1 cellular context compared by ENCODE assay signal in the genomic region with DNA sequence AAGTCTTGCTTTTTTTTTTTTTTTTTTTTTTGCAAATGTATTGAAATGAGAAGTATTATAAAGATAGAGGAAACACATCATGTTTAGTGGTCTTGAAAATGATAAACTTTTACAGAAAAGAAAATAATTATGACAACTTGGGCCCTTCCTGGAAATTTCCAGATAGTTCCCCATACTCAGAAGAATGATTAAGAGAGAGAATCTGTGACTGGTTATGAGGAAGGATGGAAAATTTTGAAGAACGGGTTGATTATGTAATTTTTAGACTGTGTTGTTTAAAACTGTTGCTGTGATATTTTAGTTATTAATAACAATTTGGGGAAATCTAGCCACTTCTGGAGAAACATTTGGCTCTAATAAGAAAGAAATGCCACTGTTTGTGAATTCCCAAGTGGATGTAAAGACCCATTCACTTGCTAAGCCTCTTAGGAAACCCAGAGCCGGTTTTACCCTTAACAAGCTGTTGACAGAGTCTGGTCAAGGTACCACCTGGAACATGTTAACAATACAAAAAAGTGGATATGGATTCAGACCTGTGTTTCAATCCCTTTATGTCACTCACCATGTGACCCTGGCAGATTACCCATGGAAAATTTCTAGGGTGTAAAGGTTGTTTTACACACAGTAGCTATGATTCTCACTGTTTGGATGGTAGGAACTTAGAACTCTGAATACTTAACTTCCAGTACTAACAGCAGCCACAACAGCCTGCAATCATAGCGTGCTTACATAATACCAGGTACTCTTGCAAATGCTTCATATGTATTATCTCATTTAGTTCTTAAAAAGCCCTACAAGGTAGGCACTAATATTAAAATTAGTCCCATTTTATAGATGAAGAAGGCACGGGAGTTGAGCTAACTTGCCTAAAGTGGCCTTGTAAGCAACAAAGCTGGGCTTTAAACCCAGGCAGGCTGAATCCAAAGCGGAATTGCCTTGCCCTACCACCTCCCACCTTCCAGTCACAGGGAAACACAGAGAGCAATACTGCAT.
TF ChIP-seq lines count a peak whose summit lies in the region.

No MANE protein-coding gene starts in this region.

TF ChIP-seq in HepG2, 621 proteins besides CTCF, POLR2A, EP300 and RAD21 (continued from another document and continues in another):
- TF ChIP-seq ZFP90 (CRISPR knock-in tag; IDR thresholded peaks at IDR 0.05; ENCODE audit: borderline replicate concordance), result 0 out of 2 replicates have a peak, but pooled peaks have one; percentile 36
- no peak for TF ChIP-seq ZNF383 (CRISPR knock-in tag; IDR thresholded peaks at IDR 0.05; ENCODE audit: borderline replicate concordance)
- no peak for TF ChIP-seq DR1 (CRISPR knock-in tag; IDR thresholded peaks at IDR 0.05)
- no peak for TF ChIP-seq PREB (CRISPR knock-in tag; IDR thresholded peaks at IDR 0.05)
- TF ChIP-seq, protein P1, sequence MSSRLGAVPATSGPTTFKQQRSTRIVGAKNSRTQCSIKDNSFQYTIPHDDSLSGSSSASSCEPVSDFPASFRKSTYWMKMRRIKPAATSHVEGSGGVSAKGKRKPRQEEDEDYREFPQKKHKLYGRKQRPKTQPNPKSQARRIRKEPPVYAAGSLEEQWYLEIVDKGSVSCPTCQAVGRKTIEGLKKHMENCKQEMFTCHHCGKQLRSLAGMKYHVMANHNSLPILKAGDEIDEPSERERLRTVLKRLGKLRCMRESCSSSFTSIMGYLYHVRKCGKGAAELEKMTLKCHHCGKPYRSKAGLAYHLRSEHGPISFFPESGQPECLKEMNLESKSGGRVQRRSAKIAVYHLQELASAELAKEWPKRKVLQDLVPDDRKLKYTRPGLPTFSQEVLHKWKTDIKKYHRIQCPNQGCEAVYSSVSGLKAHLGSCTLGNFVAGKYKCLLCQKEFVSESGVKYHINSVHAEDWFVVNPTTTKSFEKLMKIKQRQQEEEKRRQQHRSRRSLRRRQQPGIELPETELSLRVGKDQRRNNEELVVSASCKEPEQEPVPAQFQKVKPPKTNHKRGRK (CRISPR knock-in tag; IDR thresholded peaks at IDR 0.05), result no peak
- TF ChIP-seq JUND (CRISPR knock-in tag; IDR thresholded peaks at IDR 0.05), result no peak
- TF ChIP-seq SNAI1 (CRISPR knock-in tag; IDR thresholded peaks at IDR 0.05; ENCODE audit: borderline replicate concordance), result no peak
- TF ChIP-seq ELF1 (CRISPR knock-in tag; IDR thresholded peaks at IDR 0.05), result no peak
- TF ChIP-seq, protein P2, sequence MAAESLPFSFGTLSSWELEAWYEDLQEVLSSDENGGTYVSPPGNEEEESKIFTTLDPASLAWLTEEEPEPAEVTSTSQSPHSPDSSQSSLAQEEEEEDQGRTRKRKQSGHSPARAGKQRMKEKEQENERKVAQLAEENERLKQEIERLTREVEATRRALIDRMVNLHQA (CRISPR knock-in tag; IDR thresholded peaks at IDR 0.05), result no peak
- TF ChIP-seq PTBP1 (IDR thresholded peaks at IDR 0.05; ENCODE audit: low read depth, low read length, poor library complexity, severe bottlenecking), result no peak
- no peak for TF ChIP-seq MTA3 (CRISPR knock-in tag; IDR thresholded peaks at IDR 0.05)
- TF ChIP-seq POLR2G (IDR thresholded peaks at IDR 0.05; ENCODE audit: low read depth, low read length), result no peak; the same call in 1 of the 2 replicates
- no peak for TF ChIP-seq ZNF20 (CRISPR knock-in tag; IDR thresholded peaks at IDR 0.05)
- peak; percentile 87; the same call in 1 of the 2 replicates for TF ChIP-seq NCOR1 (IDR thresholded peaks at IDR 0.05; ENCODE audit: borderline replicate concordance, low read length)
- TF ChIP-seq HES4 (CRISPR knock-in tag; IDR thresholded peaks at IDR 0.05; ENCODE audit: borderline replicate concordance), result no peak
- no peak for TF ChIP-seq REST (IDR thresholded peaks at IDR 0.05; ENCODE audit: borderline replicate concordance in 1 of 2, low read depth in 1 of 2, low read length in 2 of 2)
- TF ChIP-seq ZNF451 (CRISPR knock-in tag; IDR thresholded peaks at IDR 0.05), result no peak
- TF ChIP-seq PRDM4 (CRISPR knock-in tag; IDR thresholded peaks at IDR 0.05; ENCODE audit: borderline replicate concordance), result no peak
- TF ChIP-seq ZNF7 (CRISPR knock-in tag; IDR thresholded peaks at IDR 0.05), result no peak
- no peak for TF ChIP-seq SRSF4 (IDR thresholded peaks at IDR 0.05; ENCODE audit: low read depth, low read length, poor library complexity, severe bottlenecking)
- TF ChIP-seq CEBPZ (IDR thresholded peaks at IDR 0.05; ENCODE audit: low read length), result no peak
- TF ChIP-seq, protein P3, sequence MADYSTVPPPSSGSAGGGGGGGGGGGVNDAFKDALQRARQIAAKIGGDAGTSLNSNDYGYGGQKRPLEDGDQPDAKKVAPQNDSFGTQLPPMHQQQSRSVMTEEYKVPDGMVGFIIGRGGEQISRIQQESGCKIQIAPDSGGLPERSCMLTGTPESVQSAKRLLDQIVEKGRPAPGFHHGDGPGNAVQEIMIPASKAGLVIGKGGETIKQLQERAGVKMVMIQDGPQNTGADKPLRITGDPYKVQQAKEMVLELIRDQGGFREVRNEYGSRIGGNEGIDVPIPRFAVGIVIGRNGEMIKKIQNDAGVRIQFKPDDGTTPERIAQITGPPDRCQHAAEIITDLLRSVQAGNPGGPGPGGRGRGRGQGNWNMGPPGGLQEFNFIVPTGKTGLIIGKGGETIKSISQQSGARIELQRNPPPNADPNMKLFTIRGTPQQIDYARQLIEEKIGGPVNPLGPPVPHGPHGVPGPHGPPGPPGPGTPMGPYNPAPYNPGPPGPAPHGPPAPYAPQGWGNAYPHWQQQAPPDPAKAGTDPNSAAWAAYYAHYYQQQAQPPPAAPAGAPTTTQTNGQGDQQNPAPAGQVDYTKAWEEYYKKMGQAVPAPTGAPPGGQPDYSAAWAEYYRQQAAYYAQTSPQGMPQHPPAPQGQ (CRISPR knock-in tag; IDR thresholded peaks at IDR 0.05; ENCODE audit: borderline replicate concordance), result no peak
- TF ChIP-seq, protein P4, sequence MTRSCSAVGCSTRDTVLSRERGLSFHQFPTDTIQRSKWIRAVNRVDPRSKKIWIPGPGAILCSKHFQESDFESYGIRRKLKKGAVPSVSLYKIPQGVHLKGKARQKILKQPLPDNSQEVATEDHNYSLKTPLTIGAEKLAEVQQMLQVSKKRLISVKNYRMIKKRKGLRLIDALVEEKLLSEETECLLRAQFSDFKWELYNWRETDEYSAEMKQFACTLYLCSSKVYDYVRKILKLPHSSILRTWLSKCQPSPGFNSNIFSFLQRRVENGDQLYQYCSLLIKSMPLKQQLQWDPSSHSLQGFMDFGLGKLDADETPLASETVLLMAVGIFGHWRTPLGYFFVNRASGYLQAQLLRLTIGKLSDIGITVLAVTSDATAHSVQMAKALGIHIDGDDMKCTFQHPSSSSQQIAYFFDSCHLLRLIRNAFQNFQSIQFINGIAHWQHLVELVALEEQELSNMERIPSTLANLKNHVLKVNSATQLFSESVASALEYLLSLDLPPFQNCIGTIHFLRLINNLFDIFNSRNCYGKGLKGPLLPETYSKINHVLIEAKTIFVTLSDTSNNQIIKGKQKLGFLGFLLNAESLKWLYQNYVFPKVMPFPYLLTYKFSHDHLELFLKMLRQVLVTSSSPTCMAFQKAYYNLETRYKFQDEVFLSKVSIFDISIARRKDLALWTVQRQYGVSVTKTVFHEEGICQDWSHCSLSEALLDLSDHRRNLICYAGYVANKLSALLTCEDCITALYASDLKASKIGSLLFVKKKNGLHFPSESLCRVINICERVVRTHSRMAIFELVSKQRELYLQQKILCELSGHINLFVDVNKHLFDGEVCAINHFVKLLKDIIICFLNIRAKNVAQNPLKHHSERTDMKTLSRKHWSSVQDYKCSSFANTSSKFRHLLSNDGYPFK (CRISPR knock-in tag; IDR thresholded peaks at IDR 0.05; ENCODE audit: borderline replicate concordance), result no peak
- no peak for TF ChIP-seq NPAS2 (CRISPR knock-in tag; IDR thresholded peaks at IDR 0.05; ENCODE audit: borderline replicate concordance)
- no peak for TF ChIP-seq ZNF839 (CRISPR knock-in tag; IDR thresholded peaks at IDR 0.05; ENCODE audit: borderline replicate concordance)
- no peak for TF ChIP-seq HOXA9 (CRISPR knock-in tag; IDR thresholded peaks at IDR 0.05; ENCODE audit: borderline replicate concordance)
- TF ChIP-seq TSC22D2 (CRISPR knock-in tag; IDR thresholded peaks at IDR 0.05; ENCODE audit: borderline replicate concordance), result no peak
- no peak for TF ChIP-seq THYN1 (CRISPR knock-in tag; IDR thresholded peaks at IDR 0.05; ENCODE audit: borderline replicate concordance, low read depth)
- TF ChIP-seq NFIC (IDR thresholded peaks at IDR 0.05; ENCODE audit: low read length), result peak; percentile 78; the same call in 1 of the 2 replicates
- TF ChIP-seq ZNF816 (CRISPR knock-in tag; IDR thresholded peaks at IDR 0.05; ENCODE audit: borderline replicate concordance), result peak; percentile 91; the same call in 1 of the 2 replicates
- peak; percentile 15; the same call in 1 of the 2 replicates for TF ChIP-seq CBFB (CRISPR knock-in tag; IDR thresholded peaks at IDR 0.05)
- TF ChIP-seq ZNF225 (CRISPR knock-in tag; IDR thresholded peaks at IDR 0.05), result no peak
- TF ChIP-seq, protein P5, sequence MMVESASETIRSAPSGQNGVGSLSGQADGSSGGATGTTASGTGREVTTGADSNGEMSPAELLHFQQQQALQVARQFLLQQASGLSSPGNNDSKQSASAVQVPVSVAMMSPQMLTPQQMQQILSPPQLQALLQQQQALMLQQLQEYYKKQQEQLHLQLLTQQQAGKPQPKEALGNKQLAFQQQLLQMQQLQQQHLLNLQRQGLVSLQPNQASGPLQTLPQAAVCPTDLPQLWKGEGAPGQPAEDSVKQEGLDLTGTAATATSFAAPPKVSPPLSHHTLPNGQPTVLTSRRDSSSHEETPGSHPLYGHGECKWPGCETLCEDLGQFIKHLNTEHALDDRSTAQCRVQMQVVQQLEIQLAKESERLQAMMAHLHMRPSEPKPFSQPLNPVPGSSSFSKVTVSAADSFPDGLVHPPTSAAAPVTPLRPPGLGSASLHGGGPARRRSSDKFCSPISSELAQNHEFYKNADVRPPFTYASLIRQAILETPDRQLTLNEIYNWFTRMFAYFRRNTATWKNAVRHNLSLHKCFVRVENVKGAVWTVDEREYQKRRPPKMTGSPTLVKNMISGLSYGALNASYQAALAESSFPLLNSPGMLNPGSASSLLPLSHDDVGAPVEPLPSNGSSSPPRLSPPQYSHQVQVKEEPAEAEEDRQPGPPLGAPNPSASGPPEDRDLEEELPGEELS (CRISPR knock-in tag; IDR thresholded peaks at IDR 0.05), result peak; percentile 69
